Comparison of ENCODE assay signal across 2 cellular contexts in genomic region chr12:96752211-96752610, GRCh38.
TF ChIP-seq lines count a peak whose summit lies in the region.

No MANE protein-coding gene starts in this region.

TF ChIP-seq in GM23338, 12 proteins besides CTCF, POLR2A, EP300 and RAD21:
- no peak for TF ChIP-seq ZNF462 (CRISPR knock-in tag; IDR thresholded peaks at IDR 0.05)
- TF ChIP-seq STAT1 (IDR thresholded peaks at IDR 0.05; ENCODE audit: unreplicated experiment) = no peak
- no peak for TF ChIP-seq EZH2phosphoT487 (IDR thresholded peaks at IDR 0.05; ENCODE audit: unreplicated experiment)
- no peak for TF ChIP-seq NANOG (IDR thresholded peaks at IDR 0.05; ENCODE audit: borderline replicate concordance)
- TF ChIP-seq ETS1 (IDR thresholded peaks at IDR 0.05) = no peak
- TF ChIP-seq CREB1 (CRISPR knock-in tag; IDR thresholded peaks at IDR 0.05; ENCODE audit: low read depth) = no peak
- TF ChIP-seq EZH2 (IDR thresholded peaks at IDR 0.05; ENCODE audit: low read depth, unreplicated experiment) = no peak
- TF ChIP-seq ZNF114 (CRISPR knock-in tag; IDR thresholded peaks at IDR 0.05) = no peak
TF ChIP-seq in GM23338: peak in this region for 0.

TF ChIP-seq in H1, 55 proteins besides CTCF, POLR2A, EP300 and RAD21:
- TF ChIP-seq EZH2 (IDR thresholded peaks at IDR 0.05; ENCODE audit: low read depth, low read length, severe bottlenecking) (no peak), E2F6 (IDR thresholded peaks at IDR 0.05) (no peak), BCL11A (IDR thresholded peaks at IDR 0.05; ENCODE audit: low read depth in 2 of 2, low read length in 2 of 2) (no peak), TAF7 (optimal IDR thresholded peaks at IDR 0.05; ENCODE audit: borderline replicate concordance, low read depth, low read length) (no peak), JUND (IDR thresholded peaks at IDR 0.05; ENCODE audit: low read length) (no peak), RNF2 (IDR thresholded peaks at IDR 0.05; ENCODE audit: borderline replicate concordance, low read depth, low read length, missing control alignments, poor library complexity, severe bottlenecking) (no peak), HDAC6 (IDR thresholded peaks at IDR 0.05; ENCODE audit: low read depth, low read length) (no peak), ATF2 (IDR thresholded peaks at IDR 0.05; ENCODE audit: low read length) (no peak), GTF2F1 (IDR thresholded peaks at IDR 0.05; ENCODE audit: borderline replicate concordance, low read depth, low read length) (no peak), YY1 (IDR thresholded peaks at IDR 0.05; ENCODE audit: low read depth, low read length) (no peak), MAX (IDR thresholded peaks at IDR 0.05) (no peak), POLR2AphosphoS5 (IDR thresholded peaks at IDR 0.05; ENCODE audit: low read depth, low read length) (no peak), RFX5 (IDR thresholded peaks at IDR 0.05; ENCODE audit: borderline replicate concordance, low read depth, low read length) (no peak), TAF1 (IDR thresholded peaks at IDR 0.05; ENCODE audit: low read depth, low read length) (no peak), FOSL1 (IDR thresholded peaks at IDR 0.05; ENCODE audit: insufficient read depth, low read depth, low read length) (no peak), SIRT6 (IDR thresholded peaks at IDR 0.05; ENCODE audit: low read length) (no peak), TEAD4 (IDR thresholded peaks at IDR 0.05; ENCODE audit: low read depth, low read length) (no peak)
